In genomic region chr5:171297941-171298340, GRCh38 we compare ENCODE assay signal across 20 cellular contexts. TPM values are rescaled to one million over a fixed set of nuclear protein-coding genes. Genes with fewer than 3 reads are reported as not detected.
"Had no signal": no experiment of that assay in that cellular context is flagged by ENCODE, and none has a peak within 500 bp of the region (broad histone marks: within the 10 kb centered on the region; RNA-seq: fewer than 3 reads in every experiment).

No MANE protein-coding gene starts in this region.

RNA-seq across cellular contexts. Expression of gene TLX3, which starts 11.1 kb away (rescaled TPM):
- total RNA-seq: activated naive CD4-positive, alpha-beta T cell treated with anti-CD3 and anti-CD28 coated beads for 36 hours; activated naive CD4-positive, alpha-beta T cell treated with anti-CD3 and anti-CD28 coated beads, Interleukin-2, amount 50 U/mL, for 72 hours; activated naive CD8-positive, alpha-beta T cell treated with anti-CD3 and anti-CD28 coated beads for 36 hours; activated naive CD8-positive, alpha-beta T cell treated with anti-CD3 and anti-CD28 coated beads, Interleukin-2, amount 10 ng/mL, durations not matched to agents 7 days and 5 days; activated T-cell treated with anti-CD3 and anti-CD28 coated beads, Interleukin-2, amount 50 U/mL, for 4 hours; activated T-cell treated with anti-CD3 and anti-CD28 coated beads, Interleukin-2, amount 50 U/mL, for 72 hours; activated T-helper 1 cell treated with anti-CD3 and anti-CD28 coated beads, Interleukin-12 subunit alpha, Interleukin-12 subunit beta, Interleukin-2, Interleukin-4 antibody, amounts not matched to agents 30 ng/mL and 10 ng/mL and 1 ng/mL, durations not matched to agents 14 hours and 24 hours and 36 hours; activated T-helper 17 cell treated with anti-CD3 and anti-CD28 coated beads, Interleukin-2, amount 50 U/mL, for 72 hours; activated T-helper 2 cell treated with anti-CD3 and anti-CD28 coated beads, Interferon-gamma antibody, Interleukin-2, Interleukin-4, amounts not matched to agents 10 μg/mL and 5 μg/mL and 100 μg/mL, durations not matched to agents 14 hours and 24 hours and 36 hours; adrenal gland; aorta; ascending aorta; astrocyte; body of pancreas; breast epithelium; bronchial epithelial cell; cardiac muscle cell; cardiac septum; chondrocyte had no signal
- polyA plus RNA-seq: adipose tissue, adrenal gland, aorta, cardiac muscle cell had no signal
